ENCODE assay signal across 2 cellular contexts in the genomic region with DNA sequence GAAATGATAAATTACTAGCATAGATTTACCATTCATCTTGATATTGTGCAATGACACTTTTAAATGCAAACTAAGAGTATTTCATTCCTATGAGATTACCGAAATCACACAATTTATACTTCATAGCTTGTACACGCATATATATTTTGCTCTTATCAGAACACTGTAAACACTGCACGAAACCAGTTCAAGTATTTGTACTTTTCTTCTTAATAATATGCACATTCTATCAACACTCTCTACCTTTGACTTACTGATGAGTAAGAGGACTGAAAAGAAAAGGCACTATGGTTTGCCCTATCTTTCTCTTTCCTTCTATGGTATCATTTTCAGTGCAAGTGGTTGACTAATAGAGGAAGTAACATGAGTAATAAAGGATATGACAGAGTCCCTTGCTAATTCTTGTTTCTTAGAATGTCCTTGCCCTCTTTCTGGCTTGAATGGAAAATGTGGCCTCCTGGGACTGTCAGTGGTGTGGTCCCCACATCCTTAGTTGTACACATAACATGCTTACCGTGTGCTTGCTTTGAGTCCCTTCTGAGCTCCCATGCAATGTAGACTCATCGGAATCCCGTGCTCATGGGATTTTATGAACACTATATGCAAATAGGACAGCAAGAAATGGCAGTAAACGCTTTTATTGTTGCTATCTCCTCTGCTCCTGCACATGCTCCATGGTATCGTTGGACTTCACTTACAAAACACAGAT.
TF ChIP-seq lines count a peak whose summit lies in the region.

No MANE protein-coding gene starts in this region.

TF ChIP-seq in K562, 482 proteins besides CTCF, POLR2A, EP300 and RAD21 (continues in another document):
- TF ChIP-seq, protein P1, sequence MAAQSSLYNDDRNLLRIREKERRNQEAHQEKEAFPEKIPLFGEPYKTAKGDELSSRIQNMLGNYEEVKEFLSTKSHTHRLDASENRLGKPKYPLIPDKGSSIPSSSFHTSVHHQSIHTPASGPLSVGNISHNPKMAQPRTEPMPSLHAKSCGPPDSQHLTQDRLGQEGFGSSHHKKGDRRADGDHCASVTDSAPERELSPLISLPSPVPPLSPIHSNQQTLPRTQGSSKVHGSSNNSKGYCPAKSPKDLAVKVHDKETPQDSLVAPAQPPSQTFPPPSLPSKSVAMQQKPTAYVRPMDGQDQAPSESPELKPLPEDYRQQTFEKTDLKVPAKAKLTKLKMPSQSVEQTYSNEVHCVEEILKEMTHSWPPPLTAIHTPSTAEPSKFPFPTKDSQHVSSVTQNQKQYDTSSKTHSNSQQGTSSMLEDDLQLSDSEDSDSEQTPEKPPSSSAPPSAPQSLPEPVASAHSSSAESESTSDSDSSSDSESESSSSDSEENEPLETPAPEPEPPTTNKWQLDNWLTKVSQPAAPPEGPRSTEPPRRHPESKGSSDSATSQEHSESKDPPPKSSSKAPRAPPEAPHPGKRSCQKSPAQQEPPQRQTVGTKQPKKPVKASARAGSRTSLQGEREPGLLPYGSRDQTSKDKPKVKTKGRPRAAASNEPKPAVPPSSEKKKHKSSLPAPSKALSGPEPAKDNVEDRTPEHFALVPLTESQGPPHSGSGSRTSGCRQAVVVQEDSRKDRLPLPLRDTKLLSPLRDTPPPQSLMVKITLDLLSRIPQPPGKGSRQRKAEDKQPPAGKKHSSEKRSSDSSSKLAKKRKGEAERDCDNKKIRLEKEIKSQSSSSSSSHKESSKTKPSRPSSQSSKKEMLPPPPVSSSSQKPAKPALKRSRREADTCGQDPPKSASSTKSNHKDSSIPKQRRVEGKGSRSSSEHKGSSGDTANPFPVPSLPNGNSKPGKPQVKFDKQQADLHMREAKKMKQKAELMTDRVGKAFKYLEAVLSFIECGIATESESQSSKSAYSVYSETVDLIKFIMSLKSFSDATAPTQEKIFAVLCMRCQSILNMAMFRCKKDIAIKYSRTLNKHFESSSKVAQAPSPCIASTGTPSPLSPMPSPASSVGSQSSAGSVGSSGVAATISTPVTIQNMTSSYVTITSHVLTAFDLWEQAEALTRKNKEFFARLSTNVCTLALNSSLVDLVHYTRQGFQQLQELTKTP (IDR thresholded peaks at IDR 0.05; ENCODE audit: low read depth in 1 of 2, partially characterized antibody in 2 of 2): no peak
- no peak for TF ChIP-seq GATAD2B (IDR thresholded peaks at IDR 0.05; ENCODE audit: borderline replicate concordance)
- TF ChIP-seq ZNF253 (CRISPR knock-in tag; conservative IDR thresholded peaks at IDR 0.05): no peak
- TF ChIP-seq GABPA (tag; conservative IDR thresholded peaks at IDR 0.05; ENCODE audit: low read depth): peak; percentile 61; the same call in 1 of the 2 replicates
- TF ChIP-seq ARID2 (IDR thresholded peaks at IDR 0.05): no peak
- no peak for TF ChIP-seq CBFA2T3 (IDR thresholded peaks at IDR 0.05)
- TF ChIP-seq U2AF2 (optimal IDR thresholded peaks at IDR 0.05; ENCODE audit: low read depth, low read length): no peak
- peak; percentile 79 to 83; a peak in 3 of 4 replicates for TF ChIP-seq SRF (CRISPR knock-in tag; IDR thresholded peaks at IDR 0.05)
- peak; percentile 84 for TF ChIP-seq ZNF584 (CRISPR knock-in tag; IDR thresholded peaks at IDR 0.05; ENCODE audit: low read depth)
- TF ChIP-seq, protein P2, sequence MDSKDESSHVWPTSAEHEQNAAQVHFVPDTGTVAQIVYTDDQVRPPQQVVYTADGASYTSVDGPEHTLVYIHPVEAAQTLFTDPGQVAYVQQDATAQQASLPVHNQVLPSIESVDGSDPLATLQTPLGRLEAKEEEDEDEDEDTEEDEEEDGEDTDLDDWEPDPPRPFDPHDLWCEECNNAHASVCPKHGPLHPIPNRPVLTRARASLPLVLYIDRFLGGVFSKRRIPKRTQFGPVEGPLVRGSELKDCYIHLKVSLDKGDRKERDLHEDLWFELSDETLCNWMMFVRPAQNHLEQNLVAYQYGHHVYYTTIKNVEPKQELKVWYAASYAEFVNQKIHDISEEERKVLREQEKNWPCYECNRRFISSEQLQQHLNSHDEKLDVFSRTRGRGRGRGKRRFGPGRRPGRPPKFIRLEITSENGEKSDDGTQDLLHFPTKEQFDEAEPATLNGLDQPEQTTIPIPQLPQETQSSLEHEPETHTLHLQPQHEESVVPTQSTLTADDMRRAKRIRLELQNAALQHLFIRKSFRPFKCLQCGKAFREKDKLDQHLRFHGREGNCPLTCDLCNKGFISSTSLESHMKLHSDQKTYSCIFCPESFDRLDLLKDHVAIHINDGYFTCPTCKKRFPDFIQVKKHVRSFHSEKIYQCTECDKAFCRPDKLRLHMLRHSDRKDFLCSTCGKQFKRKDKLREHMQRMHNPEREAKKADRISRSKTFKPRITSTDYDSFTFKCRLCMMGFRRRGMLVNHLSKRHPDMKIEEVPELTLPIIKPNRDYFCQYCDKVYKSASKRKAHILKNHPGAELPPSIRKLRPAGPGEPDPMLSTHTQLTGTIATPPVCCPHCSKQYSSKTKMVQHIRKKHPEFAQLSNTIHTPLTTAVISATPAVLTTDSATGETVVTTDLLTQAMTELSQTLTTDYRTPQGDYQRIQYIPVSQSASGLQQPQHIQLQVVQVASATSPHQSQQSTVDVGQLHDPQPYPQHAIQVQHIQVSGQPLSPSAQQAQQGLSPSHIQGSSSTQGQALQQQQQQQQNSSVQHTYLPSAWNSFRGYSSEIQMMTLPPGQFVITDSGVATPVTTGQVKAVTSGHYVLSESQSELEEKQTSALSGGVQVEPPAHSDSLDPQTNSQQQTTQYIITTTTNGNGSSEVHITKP (IDR thresholded peaks at IDR 0.05; ENCODE audit: partially characterized antibody): no peak
- no peak for TF ChIP-seq SRSF7 (optimal IDR thresholded peaks at IDR 0.05; ENCODE audit: low read depth, low read length)
- no peak for TF ChIP-seq FOXJ2 (tag; IDR thresholded peaks at IDR 0.05)
- TF ChIP-seq CEBPG (CRISPR knock-in tag; IDR thresholded peaks at IDR 0.05): no peak
- peak; percentile 70 to 91 for TF ChIP-seq CEBPG (tag; conservative IDR thresholded peaks at IDR 0.05 in 1 of 2, IDR thresholded peaks at IDR 0.05 in 1 of 2)
- no peak for TF ChIP-seq MAFF (IDR thresholded peaks at IDR 0.05; ENCODE audit: low read length)
- TF ChIP-seq, protein P3, sequence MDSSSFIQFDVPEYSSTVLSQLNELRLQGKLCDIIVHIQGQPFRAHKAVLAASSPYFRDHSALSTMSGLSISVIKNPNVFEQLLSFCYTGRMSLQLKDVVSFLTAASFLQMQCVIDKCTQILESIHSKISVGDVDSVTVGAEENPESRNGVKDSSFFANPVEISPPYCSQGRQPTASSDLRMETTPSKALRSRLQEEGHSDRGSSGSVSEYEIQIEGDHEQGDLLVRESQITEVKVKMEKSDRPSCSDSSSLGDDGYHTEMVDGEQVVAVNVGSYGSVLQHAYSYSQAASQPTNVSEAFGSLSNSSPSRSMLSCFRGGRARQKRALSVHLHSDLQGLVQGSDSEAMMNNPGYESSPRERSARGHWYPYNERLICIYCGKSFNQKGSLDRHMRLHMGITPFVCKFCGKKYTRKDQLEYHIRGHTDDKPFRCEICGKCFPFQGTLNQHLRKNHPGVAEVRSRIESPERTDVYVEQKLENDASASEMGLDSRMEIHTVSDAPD (CRISPR knock-in tag; IDR thresholded peaks at IDR 0.05): no peak
- TF ChIP-seq SAFB2 (IDR thresholded peaks at IDR 0.05; ENCODE audit: borderline replicate concordance, low read depth, low read length, severe bottlenecking): no peak

TF ChIP-seq in WTC11, 78 proteins besides CTCF, POLR2A, EP300 and RAD21 (continued from another document):
- TF ChIP-seq, protein P4, sequence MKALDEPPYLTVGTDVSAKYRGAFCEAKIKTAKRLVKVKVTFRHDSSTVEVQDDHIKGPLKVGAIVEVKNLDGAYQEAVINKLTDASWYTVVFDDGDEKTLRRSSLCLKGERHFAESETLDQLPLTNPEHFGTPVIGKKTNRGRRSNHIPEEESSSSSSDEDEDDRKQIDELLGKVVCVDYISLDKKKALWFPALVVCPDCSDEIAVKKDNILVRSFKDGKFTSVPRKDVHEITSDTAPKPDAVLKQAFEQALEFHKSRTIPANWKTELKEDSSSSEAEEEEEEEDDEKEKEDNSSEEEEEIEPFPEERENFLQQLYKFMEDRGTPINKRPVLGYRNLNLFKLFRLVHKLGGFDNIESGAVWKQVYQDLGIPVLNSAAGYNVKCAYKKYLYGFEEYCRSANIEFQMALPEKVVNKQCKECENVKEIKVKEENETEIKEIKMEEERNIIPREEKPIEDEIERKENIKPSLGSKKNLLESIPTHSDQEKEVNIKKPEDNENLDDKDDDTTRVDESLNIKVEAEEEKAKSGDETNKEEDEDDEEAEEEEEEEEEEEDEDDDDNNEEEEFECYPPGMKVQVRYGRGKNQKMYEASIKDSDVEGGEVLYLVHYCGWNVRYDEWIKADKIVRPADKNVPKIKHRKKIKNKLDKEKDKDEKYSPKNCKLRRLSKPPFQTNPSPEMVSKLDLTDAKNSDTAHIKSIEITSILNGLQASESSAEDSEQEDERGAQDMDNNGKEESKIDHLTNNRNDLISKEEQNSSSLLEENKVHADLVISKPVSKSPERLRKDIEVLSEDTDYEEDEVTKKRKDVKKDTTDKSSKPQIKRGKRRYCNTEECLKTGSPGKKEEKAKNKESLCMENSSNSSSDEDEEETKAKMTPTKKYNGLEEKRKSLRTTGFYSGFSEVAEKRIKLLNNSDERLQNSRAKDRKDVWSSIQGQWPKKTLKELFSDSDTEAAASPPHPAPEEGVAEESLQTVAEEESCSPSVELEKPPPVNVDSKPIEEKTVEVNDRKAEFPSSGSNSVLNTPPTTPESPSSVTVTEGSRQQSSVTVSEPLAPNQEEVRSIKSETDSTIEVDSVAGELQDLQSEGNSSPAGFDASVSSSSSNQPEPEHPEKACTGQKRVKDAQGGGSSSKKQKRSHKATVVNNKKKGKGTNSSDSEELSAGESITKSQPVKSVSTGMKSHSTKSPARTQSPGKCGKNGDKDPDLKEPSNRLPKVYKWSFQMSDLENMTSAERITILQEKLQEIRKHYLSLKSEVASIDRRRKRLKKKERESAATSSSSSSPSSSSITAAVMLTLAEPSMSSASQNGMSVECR (CRISPR knock-in tag; IDR thresholded peaks at IDR 0.05; ENCODE audit: borderline replicate concordance): no peak
- no peak for TF ChIP-seq SOX15 (CRISPR knock-in tag; IDR thresholded peaks at IDR 0.05)
- TF ChIP-seq, protein P5, sequence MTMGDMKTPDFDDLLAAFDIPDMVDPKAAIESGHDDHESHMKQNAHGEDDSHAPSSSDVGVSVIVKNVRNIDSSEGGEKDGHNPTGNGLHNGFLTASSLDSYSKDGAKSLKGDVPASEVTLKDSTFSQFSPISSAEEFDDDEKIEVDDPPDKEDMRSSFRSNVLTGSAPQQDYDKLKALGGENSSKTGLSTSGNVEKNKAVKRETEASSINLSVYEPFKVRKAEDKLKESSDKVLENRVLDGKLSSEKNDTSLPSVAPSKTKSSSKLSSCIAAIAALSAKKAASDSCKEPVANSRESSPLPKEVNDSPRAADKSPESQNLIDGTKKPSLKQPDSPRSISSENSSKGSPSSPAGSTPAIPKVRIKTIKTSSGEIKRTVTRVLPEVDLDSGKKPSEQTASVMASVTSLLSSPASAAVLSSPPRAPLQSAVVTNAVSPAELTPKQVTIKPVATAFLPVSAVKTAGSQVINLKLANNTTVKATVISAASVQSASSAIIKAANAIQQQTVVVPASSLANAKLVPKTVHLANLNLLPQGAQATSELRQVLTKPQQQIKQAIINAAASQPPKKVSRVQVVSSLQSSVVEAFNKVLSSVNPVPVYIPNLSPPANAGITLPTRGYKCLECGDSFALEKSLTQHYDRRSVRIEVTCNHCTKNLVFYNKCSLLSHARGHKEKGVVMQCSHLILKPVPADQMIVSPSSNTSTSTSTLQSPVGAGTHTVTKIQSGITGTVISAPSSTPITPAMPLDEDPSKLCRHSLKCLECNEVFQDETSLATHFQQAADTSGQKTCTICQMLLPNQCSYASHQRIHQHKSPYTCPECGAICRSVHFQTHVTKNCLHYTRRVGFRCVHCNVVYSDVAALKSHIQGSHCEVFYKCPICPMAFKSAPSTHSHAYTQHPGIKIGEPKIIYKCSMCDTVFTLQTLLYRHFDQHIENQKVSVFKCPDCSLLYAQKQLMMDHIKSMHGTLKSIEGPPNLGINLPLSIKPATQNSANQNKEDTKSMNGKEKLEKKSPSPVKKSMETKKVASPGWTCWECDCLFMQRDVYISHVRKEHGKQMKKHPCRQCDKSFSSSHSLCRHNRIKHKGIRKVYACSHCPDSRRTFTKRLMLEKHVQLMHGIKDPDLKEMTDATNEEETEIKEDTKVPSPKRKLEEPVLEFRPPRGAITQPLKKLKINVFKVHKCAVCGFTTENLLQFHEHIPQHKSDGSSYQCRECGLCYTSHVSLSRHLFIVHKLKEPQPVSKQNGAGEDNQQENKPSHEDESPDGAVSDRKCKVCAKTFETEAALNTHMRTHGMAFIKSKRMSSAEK (CRISPR knock-in tag; IDR thresholded peaks at IDR 0.05; ENCODE audit: borderline replicate concordance): no peak
